10 cellular contexts compared by ENCODE assay signal in the genomic region with DNA sequence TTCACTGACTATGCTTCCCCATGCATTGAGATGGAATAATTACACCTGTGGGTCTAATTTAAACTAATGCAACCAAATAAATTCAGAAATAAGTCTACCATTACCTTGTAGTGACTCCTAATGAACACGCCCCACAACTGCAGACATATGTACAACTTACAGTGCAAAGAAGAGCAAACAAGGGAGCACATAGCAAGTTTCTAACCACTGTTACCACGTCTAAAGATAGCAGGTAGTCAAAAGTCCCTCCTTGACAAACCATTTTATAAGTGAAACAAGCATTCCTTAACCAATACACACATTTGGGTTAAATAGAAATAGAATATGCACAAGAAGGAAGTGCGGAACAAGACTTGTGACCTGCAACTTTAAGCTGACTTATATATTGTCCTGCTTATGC. TPM values are rescaled to one million over a fixed set of nuclear protein-coding genes. Genes with fewer than 3 reads are reported as not detected.
DNase-seq lines count a peak whose midpoint lies in the region; ATAC-seq and TF ChIP-seq lines count a peak whose summit lies in the region.
"Had no signal": no experiment of that assay in that cellular context is flagged by ENCODE, and none has a peak within 500 bp of the region (broad histone marks: within the 10 kb centered on the region; RNA-seq: fewer than 3 reads in every experiment).

No MANE protein-coding gene starts in this region.

- H3K4me1 ChIP-seq in left lung, result peaks cover 4 to 42% of the 10 kb centered on the region in 2 donors

- intact Hi-C loops in left lung (cut with DNase I), result no loop called here

- no peak for TF ChIP-seq CTCF in left lung (IDR thresholded peaks at IDR 0.05)

- DNase-seq in left lung (no peak), SW480 (ENCODE audit: low spot score) (no peak), ureter (ENCODE audit: low spot score) (no peak), HT-29 (ENCODE audit: low spot score) (no peak)
- no peak for DNase-seq in stimulated activated CD4-positive, alpha-beta T cell treated with anti-CD3 and anti-CD28 coated beads, Interleukin-1b, Interleukin-23, amount 100 ng/mL, for 48 hours
- DNase-seq: activated CD4-positive, alpha-beta T cell treated with anti-CD3 and anti-CD28 coated beads, Interleukin-2, amount 50 U/mL, for 1 hour; NCI-H2171 had no signal

- ATAC-seq in GM18511 (IDR thresholded peaks at IDR 0.05; ENCODE audit: unreplicated experiment), result peak; percentile 86
- peak; percentile 79 for ATAC-seq in GM21529 (IDR thresholded peaks at IDR 0.05; ENCODE audit: unreplicated experiment)
- ATAC-seq in HG03469 (IDR thresholded peaks at IDR 0.05; ENCODE audit: unreplicated experiment), result peak; percentile 57
- peak; percentile 18 for ATAC-seq in left lung

- H3K27me3 ChIP-seq in left lung, result no peaks in the 10 kb centered on the region

- H3K27ac ChIP-seq in left lung, result peak overlapping the region in 1 of 2 donors; percentile 58

- no peak overlapping the region for H3K4me3 ChIP-seq in left lung

- H3K9me3 ChIP-seq in left lung, result no peaks in the 10 kb centered on the region

- no peaks in the 10 kb centered on the region for H3K36me3 ChIP-seq in left lung

RNA-seq across cellular contexts. Expression of a gene that starts 20.6 kb away (rescaled TPM):
- total RNA-seq in left lung (10 to 100 TPM; 36.2 to 51.4 TPM), ureter (51.1 TPM)
- total RNA-seq in HT-29 (2014; rRNA removed; shearing (Covaris generic)), result 2.5 and 5.9 TPM in 2 replicates

Comparison
In these comparisons a context has a peak if more than half of its experiments do, and no peak if none do; other contexts are left out.
1. ATAC-seq: peak in every context shown above with its lines; median percentile 86 in GM18511; 79 in GM21529; 57 in HG03469; 18 in left lung.